Comparison of ENCODE assay signal across 13 cellular contexts in genomic region chr1:65041014-65041413, GRCh38.
A peak's percentile ranks its signal among the peaks of the same experiment; 100 is the strongest.
DNase-seq lines count a peak whose midpoint lies in the region; ATAC-seq, FAIRE-seq and TF ChIP-seq lines count a peak whose summit lies in the region.
"Had no signal": no experiment of that assay in that cellular context is flagged by ENCODE, and none has a peak within 500 bp of the region (broad histone marks: within the 10 kb centered on the region; RNA-seq: fewer than 3 reads in every experiment).

No MANE protein-coding gene starts in this region.

- H3K4me3 ChIP-seq in K562 (no peak overlapping the region), gastrocnemius medialis (peak overlapping the region in 1 of 4 donors; percentile 14)
- H3K4me3 ChIP-seq: ascending aorta had no signal

- TF ChIP-seq POLR2A in K562 (conservative IDR thresholded peaks at IDR 0.05), result no peak
- no peak for TF ChIP-seq POLR2A in gastrocnemius medialis (IDR thresholded peaks at IDR 0.05)

- no peak for TF ChIP-seq EP300 in K562 (IDR thresholded peaks at IDR 0.05; ENCODE audit: low read length)

- H3K4me2 ChIP-seq in K562 (ENCODE audit: insufficient read depth, low read length), result no peak overlapping the region

- DNase-seq in K562 (ENCODE audit: extremely low read depth in 1 of 4, low spot score in 3 of 4), result no peak
- peak; percentile 62 to 81 for DNase-seq in gastrocnemius medialis
- no peak for DNase-seq in activated naive CD4-positive, alpha-beta T cell treated with anti-CD3 and anti-CD28 coated beads for 36 hours
- DNase-seq in NCI-H1092 (lab: John Stamatoyannopoulos, UW), result no peak
- DNase-seq: stimulated activated CD4-positive, alpha-beta T cell treated with anti-CD3 and anti-CD28 coated beads, Interleukin-2, amount 100 ng/mL, for 48 hours had no signal

- peak; percentile 44 for FAIRE-seq in K562 (lab: Jason Lieb, UNC)
- FAIRE-seq: H1 had no signal

- no peak for TF ChIP-seq CTCF in K562 (IDR thresholded peaks at IDR 0.05 in 2 of 3, conservative IDR thresholded peaks at IDR 0.05 in 1 of 3; ENCODE audit: insufficient read depth in 2 of 3, low read depth in 1 of 3, low read length in 3 of 3)
- TF ChIP-seq CTCF in gastrocnemius medialis (IDR thresholded peaks at IDR 0.05 in 4 of 5, conservative IDR thresholded peaks at IDR 0.05 in 1 of 5), result no peak

- no peaks in the 10 kb centered on the region for H3K9me1 ChIP-seq in K562 (ENCODE audit: control insufficient read depth, insufficient read depth, low read length)

- intact Hi-C loops in K562 (cut with micrococcal nuclease), result loop anchor here (5.0 to 10.0 kb wide), 2 partner anchors 296 to 354 kb away; partner anchors contain the start of gene RAVER2
- intact Hi-C loops in gastrocnemius medialis (cut with DNase I; ENCODE audit: low total_unique reads), result loop anchor here (5.0 kb wide), 1 partner anchor 984 kb away; no protein-coding TSS in a partner anchor
- intact Hi-C loops in activated naive CD4-positive, alpha-beta T cell treated with anti-CD3 and anti-CD28 coated beads for 36 hours (cut with micrococcal nuclease), result loop anchor here (1.0 to 2.0 kb wide), 9 partner anchors 34 to 354 kb away; no protein-coding TSS in a partner anchor

- ATAC-seq in GM19035 (IDR thresholded peaks at IDR 0.05; ENCODE audit: unreplicated experiment), result peak; percentile 8
- ATAC-seq in HG02852 (IDR thresholded peaks at IDR 0.05; ENCODE audit: unreplicated experiment), result peak; percentile 24
- ATAC-seq in K562, result no peak
- peak; percentile 74 to 76 for ATAC-seq in gastrocnemius medialis
- no peak for ATAC-seq in GM18519 (IDR thresholded peaks at IDR 0.05; ENCODE audit: low FRiP score, unreplicated experiment)

- no peaks in the 10 kb centered on the region for H3K79me2 ChIP-seq in K562 (ENCODE audit: control insufficient read depth, insufficient read depth, low read length)

- no peaks in the 10 kb centered on the region for H3K9me3 ChIP-seq in K562 (replicated peaks; ENCODE audit: control insufficient read depth, insufficient read depth, low read depth, low read length)
- no peaks in the 10 kb centered on the region for H3K9me3 ChIP-seq in gastrocnemius medialis
- H3K9me3 ChIP-seq: ascending aorta had no signal

- H3K36me3 ChIP-seq in K562 (ENCODE audit: control insufficient read depth, insufficient read depth, low read length), result no peaks in the 10 kb centered on the region
- H3K36me3 ChIP-seq in gastrocnemius medialis, result peaks cover 0 to 8% of the 10 kb centered on the region in 2 donors

- in situ Hi-C loops in K562 (cut with MboI), result loop anchor here (25.0 kb wide), 1 partner anchor 779 kb away; no protein-coding TSS in a partner anchor
- in situ Hi-C loops in gastrocnemius medialis (cut with MboI; ENCODE audit: low sequenced_read_pairs in 4 of 4), result loop anchor here in 1 of 4 donors (25.0 kb wide), 1 partner anchor 179 kb away; no protein-coding TSS in a partner anchor

- H3K27me3 Mint-ChIP-seq in activated naive CD4-positive, alpha-beta T cell treated with anti-CD3 and anti-CD28 coated beads for 36 hours (ENCODE audit: low read depth), result no peaks in the 10 kb centered on the region
- H3K27me3 Mint-ChIP-seq: progenitor cell of endocrine pancreas; stimulated activated naive CD8-positive, alpha-beta T cell treated with anti-CD3 and anti-CD28 coated beads, Interleukin-15, Interleukin-2, amounts not matched to agents 100 ng/mL and 50 ng/mL, for 24 hours had no signal

- no peak overlapping the region for H3K4me3 Mint-ChIP-seq in activated naive CD4-positive, alpha-beta T cell treated with anti-CD3 and anti-CD28 coated beads for 36 hours
- H3K4me3 Mint-ChIP-seq: activated T-helper 1 cell treated with anti-CD3 and anti-CD28 coated beads, Interleukin-12 subunit alpha, Interleukin-12 subunit beta, Interleukin-2, Interleukin-4 antibody, amounts not matched to agents 30 ng/mL and 10 ng/mL and 1 ng/mL, durations not matched to agents 14 hours and 24 hours and 36 hours; stimulated activated naive CD8-positive, alpha-beta T cell treated with anti-CD3 and anti-CD28 coated beads, Interleukin-15, Interleukin-2, amounts not matched to agents 100 ng/mL and 50 ng/mL, for 24 hours had no signal

- H3K27ac ChIP-seq in K562 (ENCODE audit: extremely low read depth, low read depth, low read length), result no peak overlapping the region
- peak overlapping the region; percentile 74 to 78 (median 76) for H3K27ac ChIP-seq in gastrocnemius medialis
- H3K27ac ChIP-seq: ascending aorta had no signal

- no peak overlapping the region for H3K27ac Mint-ChIP-seq in activated naive CD4-positive, alpha-beta T cell treated with anti-CD3 and anti-CD28 coated beads for 36 hours
- H3K27ac Mint-ChIP-seq: activated T-helper 1 cell treated with anti-CD3 and anti-CD28 coated beads, Interleukin-12 subunit alpha, Interleukin-12 subunit beta, Interleukin-2, Interleukin-4 antibody, amounts not matched to agents 30 ng/mL and 10 ng/mL and 1 ng/mL, durations not matched to agents 14 hours and 24 hours and 36 hours; stimulated activated naive CD8-positive, alpha-beta T cell treated with anti-CD3 and anti-CD28 coated beads, Interleukin-15, Interleukin-2, amounts not matched to agents 100 ng/mL and 50 ng/mL, for 24 hours had no signal

- H4K20me1 ChIP-seq in K562 (replicated peaks; ENCODE audit: control insufficient read depth, insufficient read depth, low read length), result no peaks in the 10 kb centered on the region

- no peaks in the 10 kb centered on the region for H3K27me3 ChIP-seq in K562 (ENCODE audit: control insufficient read depth in 2 of 2, insufficient read depth in 2 of 2, low read length in 2 of 2)
- H3K27me3 ChIP-seq in gastrocnemius medialis, result no peaks in the 10 kb centered on the region
- H3K27me3 ChIP-seq: ascending aorta had no signal

- no peaks in the 10 kb centered on the region for H3K36me3 Mint-ChIP-seq in activated naive CD4-positive, alpha-beta T cell treated with anti-CD3 and anti-CD28 coated beads for 36 hours (ENCODE audit: low read depth)

- no peak overlapping the region for H2AFZ ChIP-seq in K562 (ENCODE audit: low read depth, low read length)

- BruUV-seq in K562 (replicated peaks; lab: Mats Ljungman, UMichigan), result no TSS peak

- no peak overlapping the region for H3K9ac ChIP-seq in K562 (ENCODE audit: insufficient read depth in 1 of 2, low read depth in 2 of 2, low read length in 2 of 2)

- TF ChIP-seq RAD21 in K562 (CRISPR knock-in tag; conservative IDR thresholded peaks at IDR 0.05 in 1 of 2, IDR thresholded peaks at IDR 0.05 in 1 of 2), result no peak

- 74% methylated on average over 8 of the region's 8 CpGs for WGBS in K562 (ENCODE audit: insufficient coverage, low coverage, missing lambda C conversion rate)

- CTCF ChIA-PET in K562 (lab: Yijun Ruan, JAX; ENCODE audit: low intra/inter-chr PET ratio), result no interaction called here
- CTCF ChIA-PET in activated naive CD4-positive, alpha-beta T cell treated with anti-CD3 and anti-CD28 coated beads for 36 hours (lab: Charles Lee), result interaction anchor here (0.6 to 1.8 kb wide), 9 partner anchors 25 to 331 kb away, joined by 3 to 8 read pairs (median 3); no protein-coding TSS in a partner anchor

- POLR2A ChIA-PET in K562 (lab: Yijun Ruan, JAX), result interaction anchor here (0.8 kb wide), 1 partner anchor 21 kb away, joined by 4 read pairs; no protein-coding TSS in a partner anchor

- H3K9me3 Mint-ChIP-seq in activated naive CD4-positive, alpha-beta T cell treated with anti-CD3 and anti-CD28 coated beads for 36 hours, result no peaks in the 10 kb centered on the region
- H3K9me3 Mint-ChIP-seq: activated T-helper 1 cell treated with anti-CD3 and anti-CD28 coated beads, Interleukin-12 subunit alpha, Interleukin-12 subunit beta, Interleukin-2, Interleukin-4 antibody, amounts not matched to agents 30 ng/mL and 10 ng/mL and 1 ng/mL, durations not matched to agents 14 hours and 24 hours and 36 hours; stimulated activated naive CD8-positive, alpha-beta T cell treated with anti-CD3 and anti-CD28 coated beads, Interleukin-15, Interleukin-2, amounts not matched to agents 100 ng/mL and 50 ng/mL, for 24 hours had no signal

- H3K4me1 ChIP-seq in K562 (replicated peaks in 1 of 2; ENCODE audit: control insufficient read depth in 2 of 2, insufficient read depth in 2 of 2, low read length in 2 of 2) (peaks cover 0 to 5% of the 10 kb centered on the region in 2 experiments; a peak in 2 of 5 replicates), gastrocnemius medialis (peaks cover 44 to 47% of the 10 kb centered on the region in 2 donors)
- H3K4me1 ChIP-seq: ascending aorta had no signal

- peaks cover 28% of the 10 kb centered on the region for H3K4me1 Mint-ChIP-seq in activated naive CD4-positive, alpha-beta T cell treated with anti-CD3 and anti-CD28 coated beads for 36 hours (ENCODE audit: low read depth)

TF ChIP-seq in K562, 482 proteins besides CTCF, POLR2A, EP300 and RAD21 (continues in another document):
- no peak for TF ChIP-seq SREBF1 (IDR thresholded peaks at IDR 0.05; ENCODE audit: borderline replicate concordance, low read depth, low read length)
- no peak for TF ChIP-seq MEF2A (IDR thresholded peaks at IDR 0.05; ENCODE audit: control insufficient read depth, low read depth, low read length)
- no peak for TF ChIP-seq MBD2 (IDR thresholded peaks at IDR 0.05; ENCODE audit: borderline replicate concordance, low read depth)
- no peak for TF ChIP-seq SLC30A9 (CRISPR knock-in tag; IDR thresholded peaks at IDR 0.05)
- no peak for TF ChIP-seq PHB (CRISPR knock-in tag; IDR thresholded peaks at IDR 0.05)
- TF ChIP-seq USF2 (CRISPR knock-in tag; IDR thresholded peaks at IDR 0.05), result no peak
- no peak for TF ChIP-seq CXXC5 (CRISPR knock-in tag; IDR thresholded peaks at IDR 0.05)
- TF ChIP-seq GABPA (tag; conservative IDR thresholded peaks at IDR 0.05; ENCODE audit: low read depth), result no peak
- no peak for TF ChIP-seq HNRNPH1 (optimal IDR thresholded peaks at IDR 0.05; ENCODE audit: low read depth, low read length)
- TF ChIP-seq NCOA2 (IDR thresholded peaks at IDR 0.05; ENCODE audit: partially characterized antibody in 2 of 2), result no peak

Comparison
In these comparisons a context has a peak if more than half of its experiments do, and no peak if none do; other contexts are left out.
1. ATAC-seq: peak in GM19035 (single experiment), HG02852 (single experiment) and gastrocnemius medialis (2 of 2); none in K562 (single experiment) and GM18519 (single experiment).
2. DNase-seq: peak in gastrocnemius medialis (2 of 2); none in K562 (0 of 4), activated naive CD4-positive, alpha-beta T cell treated with anti-CD3 and anti-CD28 coated beads for 36 hours (single experiment) and NCI-H1092 (single experiment).